In the genomic region with DNA sequence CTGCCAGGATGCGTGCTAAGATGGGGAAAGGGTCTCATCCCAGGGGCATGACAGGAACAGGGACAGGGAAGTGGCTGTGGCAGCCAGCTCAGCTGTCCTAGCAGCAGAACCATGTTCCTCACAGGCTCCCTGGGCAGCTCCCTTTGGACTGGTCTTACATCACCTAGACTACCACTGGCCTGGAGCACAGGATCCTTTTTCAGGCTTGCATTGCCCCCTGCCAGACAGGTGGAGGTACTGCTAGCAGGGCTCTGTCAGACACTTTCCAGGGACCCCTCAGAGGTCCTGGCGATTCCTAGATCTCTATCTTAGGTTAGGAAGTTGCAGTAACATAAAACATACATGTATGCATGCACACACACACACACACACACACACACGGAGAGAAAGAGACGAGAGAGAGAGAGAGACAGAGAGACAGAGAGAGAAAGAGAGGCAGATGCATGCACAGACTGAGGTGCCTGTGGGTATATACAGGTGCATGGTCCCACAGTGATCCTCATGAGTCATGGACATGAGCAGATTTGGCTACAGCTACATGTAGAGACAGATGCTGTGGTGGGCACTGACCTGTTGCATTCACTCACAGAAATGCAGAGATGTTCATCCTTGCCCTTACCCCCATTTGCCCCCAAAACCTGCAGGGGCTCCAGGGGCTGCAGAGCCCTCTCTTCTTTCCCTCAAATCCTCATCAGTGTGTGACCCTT, we compare ENCODE assay signal across 2 cellular contexts.
TF ChIP-seq lines count a peak whose summit lies in the region.

No MANE protein-coding gene starts in this region.

TF ChIP-seq in H1, 55 proteins besides CTCF, POLR2A, EP300 and RAD21 (continued from another document):
- TF ChIP-seq, protein P1, sequence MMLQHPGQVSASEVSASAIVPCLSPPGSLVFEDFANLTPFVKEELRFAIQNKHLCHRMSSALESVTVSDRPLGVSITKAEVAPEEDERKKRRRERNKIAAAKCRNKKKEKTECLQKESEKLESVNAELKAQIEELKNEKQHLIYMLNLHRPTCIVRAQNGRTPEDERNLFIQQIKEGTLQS (IDR thresholded peaks at IDR 0.05; ENCODE audit: insufficient read depth, low read depth, low read length) = peak; percentile 52; the same call in 1 of the 2 replicates
- TF ChIP-seq GTF2F1 (IDR thresholded peaks at IDR 0.05; ENCODE audit: borderline replicate concordance, low read depth, low read length) (no peak), NANOG (IDR thresholded peaks at IDR 0.05; ENCODE audit: insufficient read depth, low read depth, low read length, poor library complexity, severe bottlenecking) (no peak), JUND (IDR thresholded peaks at IDR 0.05; ENCODE audit: low read length) (0 out of 2 replicates have a peak, but pooled peaks have one; percentile 11), SUZ12 (IDR thresholded peaks at IDR 0.05; ENCODE audit: low read length) (no peak), SP1 (IDR thresholded peaks at IDR 0.05; ENCODE audit: low read depth, low read length) (no peak)
TF ChIP-seq in H1: peak in this region for 3.

TF ChIP-seq in neural cell, 6 proteins besides CTCF, POLR2A, EP300 and RAD21 (continued from another document):
- TF ChIP-seq, protein P2, sequence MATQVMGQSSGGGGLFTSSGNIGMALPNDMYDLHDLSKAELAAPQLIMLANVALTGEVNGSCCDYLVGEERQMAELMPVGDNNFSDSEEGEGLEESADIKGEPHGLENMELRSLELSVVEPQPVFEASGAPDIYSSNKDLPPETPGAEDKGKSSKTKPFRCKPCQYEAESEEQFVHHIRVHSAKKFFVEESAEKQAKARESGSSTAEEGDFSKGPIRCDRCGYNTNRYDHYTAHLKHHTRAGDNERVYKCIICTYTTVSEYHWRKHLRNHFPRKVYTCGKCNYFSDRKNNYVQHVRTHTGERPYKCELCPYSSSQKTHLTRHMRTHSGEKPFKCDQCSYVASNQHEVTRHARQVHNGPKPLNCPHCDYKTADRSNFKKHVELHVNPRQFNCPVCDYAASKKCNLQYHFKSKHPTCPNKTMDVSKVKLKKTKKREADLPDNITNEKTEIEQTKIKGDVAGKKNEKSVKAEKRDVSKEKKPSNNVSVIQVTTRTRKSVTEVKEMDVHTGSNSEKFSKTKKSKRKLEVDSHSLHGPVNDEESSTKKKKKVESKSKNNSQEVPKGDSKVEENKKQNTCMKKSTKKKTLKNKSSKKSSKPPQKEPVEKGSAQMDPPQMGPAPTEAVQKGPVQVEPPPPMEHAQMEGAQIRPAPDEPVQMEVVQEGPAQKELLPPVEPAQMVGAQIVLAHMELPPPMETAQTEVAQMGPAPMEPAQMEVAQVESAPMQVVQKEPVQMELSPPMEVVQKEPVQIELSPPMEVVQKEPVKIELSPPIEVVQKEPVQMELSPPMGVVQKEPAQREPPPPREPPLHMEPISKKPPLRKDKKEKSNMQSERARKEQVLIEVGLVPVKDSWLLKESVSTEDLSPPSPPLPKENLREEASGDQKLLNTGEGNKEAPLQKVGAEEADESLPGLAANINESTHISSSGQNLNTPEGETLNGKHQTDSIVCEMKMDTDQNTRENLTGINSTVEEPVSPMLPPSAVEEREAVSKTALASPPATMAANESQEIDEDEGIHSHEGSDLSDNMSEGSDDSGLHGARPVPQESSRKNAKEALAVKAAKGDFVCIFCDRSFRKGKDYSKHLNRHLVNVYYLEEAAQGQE (IDR thresholded peaks at IDR 0.05; ENCODE audit: borderline replicate concordance) = no peak
- peak; percentile 57 for TF ChIP-seq SMC3 (conservative IDR thresholded peaks at IDR 0.05; ENCODE audit: poor library complexity)
